19 cellular contexts compared by ENCODE assay signal in genomic region chrX:42229533-42229932, GRCh38.
A peak's percentile ranks its signal among the peaks of the same experiment; 100 is the strongest.
DNase-seq lines count a peak whose midpoint lies in the region; ATAC-seq, FAIRE-seq and TF ChIP-seq lines count a peak whose summit lies in the region.
"Had no signal": no experiment of that assay in that cellular context is flagged by ENCODE, and none has a peak within 500 bp of the region (broad histone marks: within the 10 kb centered on the region; RNA-seq: fewer than 3 reads in every experiment).

No MANE protein-coding gene starts in this region.

- no peaks in the 10 kb centered on the region for H3K4me1 Mint-ChIP-seq in astrocyte (ENCODE audit: low read depth, unreplicated experiment)
- H3K4me1 Mint-ChIP-seq: CD14-positive monocyte; CD4-positive, alpha-beta memory T cell; IgD-negative memory B cell had no signal

- no peak for TF ChIP-seq CTCF in astrocyte (IDR thresholded peaks at IDR 0.05; ENCODE audit: insufficient read depth, low read depth, low read length)
- TF ChIP-seq CTCF in left lung (IDR thresholded peaks at IDR 0.05): no peak

- H3K36me3 ChIP-seq in H7 (replicated peaks; ENCODE audit: control insufficient read depth, insufficient read depth, low read length): no peaks in the 10 kb centered on the region
- no peaks in the 10 kb centered on the region for H3K36me3 ChIP-seq in astrocyte (ENCODE audit: insufficient read depth, low read length)
- no peaks in the 10 kb centered on the region for H3K36me3 ChIP-seq in left lung
- H3K36me3 ChIP-seq: BLaER1 had no signal

- H3K36me3 Mint-ChIP-seq in astrocyte (ENCODE audit: low read depth, unreplicated experiment): no peaks in the 10 kb centered on the region
- H3K36me3 Mint-ChIP-seq: CD14-positive monocyte had no signal

- H3K4me1 ChIP-seq in astrocyte (ENCODE audit: insufficient read depth, low read length) (no peaks in the 10 kb centered on the region), left lung (no peaks in the 10 kb centered on the region)
- H3K4me1 ChIP-seq: BLaER1 had no signal

- peaks cover 6% of the 10 kb centered on the region for H3K9me3 Mint-ChIP-seq in astrocyte (ENCODE audit: unreplicated experiment)

- H3K4me2 ChIP-seq in astrocyte (ENCODE audit: low read length): no peak overlapping the region
- H3K4me2 ChIP-seq: BLaER1 had no signal

- DNase-seq in H7: peak; percentile 35
- DNase-seq in astrocyte (ENCODE audit: low read depth): no peak
- DNase-seq in left lung: no peak
- no peak for DNase-seq in NCI-H128 (lab: John Stamatoyannopoulos, UW; ENCODE audit: unreplicated experiment)
- DNase-seq in stimulated activated naive CD4-positive, alpha-beta T cell (lab: John Stamatoyannopoulos, UW): no peak
- DNase-seq: Calu3; CD4-positive, alpha-beta memory T cell; GOT3; H9; KBM-7 had no signal

- H3K27ac ChIP-seq in astrocyte (ENCODE audit: low read depth, low read length) (no peak overlapping the region), left lung (no peak overlapping the region)
- H3K27ac ChIP-seq: BLaER1 had no signal

- H3K9me3 ChIP-seq in astrocyte (ENCODE audit: insufficient read depth, low read depth, low read length) (no peaks in the 10 kb centered on the region), left lung (no peaks in the 10 kb centered on the region)

- H3K9ac ChIP-seq in astrocyte (ENCODE audit: low read length): no peak overlapping the region
- H3K9ac ChIP-seq: BLaER1 had no signal

- no peaks in the 10 kb centered on the region for H3K27me3 ChIP-seq in H7 (ENCODE audit: control insufficient read depth, insufficient read depth, low read length)
- no peaks in the 10 kb centered on the region for H3K27me3 ChIP-seq in astrocyte (ENCODE audit: insufficient read depth, low read length)
- no peaks in the 10 kb centered on the region for H3K27me3 ChIP-seq in left lung

- no peak overlapping the region for H2AFZ ChIP-seq in astrocyte (ENCODE audit: low read depth, low read length)

- H3K4me3 Mint-ChIP-seq in astrocyte (ENCODE audit: unreplicated experiment): no peak overlapping the region
- H3K4me3 Mint-ChIP-seq: CD14-positive monocyte; CD4-positive, alpha-beta memory T cell; H9; IgD-negative memory B cell had no signal

- FAIRE-seq in astrocyte (lab: Jason Lieb, UNC): peak; percentile 79
- FAIRE-seq: A204.1, G401.6, GM12892, GM18507, HepG2 had no signal

- no peaks in the 10 kb centered on the region for H3K27me3 Mint-ChIP-seq in astrocyte (ENCODE audit: low read depth, unreplicated experiment)

- no peak overlapping the region for H3K27ac Mint-ChIP-seq in astrocyte (ENCODE audit: unreplicated experiment)
- H3K27ac Mint-ChIP-seq: CD14-positive monocyte; CD4-positive, alpha-beta memory T cell; H9; IgD-negative memory B cell had no signal

- H3K79me2 ChIP-seq in astrocyte (ENCODE audit: insufficient read depth, low read length): no peaks in the 10 kb centered on the region

- intact Hi-C loops in left lung (cut with DNase I): no loop called here

- no peak overlapping the region for H3K4me3 ChIP-seq in H7 (ENCODE audit: insufficient read depth, low read depth, low read length)
- H3K4me3 ChIP-seq in astrocyte (ENCODE audit: insufficient read depth, low read depth, low read length): no peak overlapping the region
- H3K4me3 ChIP-seq in left lung: no peak overlapping the region
- H3K4me3 ChIP-seq: BLaER1 had no signal

- no peaks in the 10 kb centered on the region for H4K20me1 ChIP-seq in astrocyte (ENCODE audit: insufficient read depth, low read length)
- H4K20me1 ChIP-seq: BLaER1 had no signal

- ATAC-seq in left lung (peak; percentile 46), HG03159 (IDR thresholded peaks at IDR 0.05; ENCODE audit: unreplicated experiment) (no peak)
- ATAC-seq: HepG2 had no signal
